ENCODE assay signal across 1 cellular context in genomic region chr20:44780226-44780625, GRCh38.
A peak's percentile ranks its signal among the peaks of the same experiment; 100 is the strongest.
TF ChIP-seq lines count a peak whose summit lies in the region.

No MANE protein-coding gene starts in this region.

TF ChIP-seq in HepG2, 621 proteins besides CTCF, POLR2A, EP300 and RAD21 (continued from another document and continues in another):
- TF ChIP-seq HNRNPLL (IDR thresholded peaks at IDR 0.05; ENCODE audit: low read depth, low read length, poor library complexity, severe bottlenecking): no peak
- no peak for TF ChIP-seq NFRKB (IDR thresholded peaks at IDR 0.05)
- TF ChIP-seq GATAD2A (CRISPR knock-in tag; IDR thresholded peaks at IDR 0.05): peak; percentile 46; the same call in 1 of the 2 replicates
- no peak for TF ChIP-seq ZNF407 (CRISPR knock-in tag; IDR thresholded peaks at IDR 0.05; ENCODE audit: not compliant biosample characterization)
- peak; percentile 53; the same call in 1 of the 2 replicates for TF ChIP-seq AHR (CRISPR knock-in tag; IDR thresholded peaks at IDR 0.05)
- no peak for TF ChIP-seq ZSCAN5A (CRISPR knock-in tag; IDR thresholded peaks at IDR 0.05; ENCODE audit: borderline replicate concordance)
- no peak for TF ChIP-seq PTBP1 (IDR thresholded peaks at IDR 0.05; ENCODE audit: low read depth, low read length, poor library complexity, severe bottlenecking)
- peak; percentile 83; the same call in 1 of the 2 replicates for TF ChIP-seq ZNF468 (CRISPR knock-in tag; IDR thresholded peaks at IDR 0.05)
- peak; percentile 99 for TF ChIP-seq ZSCAN9 (CRISPR knock-in tag; IDR thresholded peaks at IDR 0.05; ENCODE audit: borderline replicate concordance)
- no peak for TF ChIP-seq CENPX (CRISPR knock-in tag; IDR thresholded peaks at IDR 0.05)
- no peak; the same call in 1 of the 2 replicates for TF ChIP-seq ZNF816 (CRISPR knock-in tag; IDR thresholded peaks at IDR 0.05; ENCODE audit: borderline replicate concordance)
- TF ChIP-seq IRF1 (CRISPR knock-in tag; IDR thresholded peaks at IDR 0.05; ENCODE audit: low read depth): no peak
- peak; percentile 9; the same call in 1 of the 2 replicates for TF ChIP-seq ZNF337 (CRISPR knock-in tag; IDR thresholded peaks at IDR 0.05; ENCODE audit: borderline replicate concordance, low read depth)
- peak; percentile 62 for TF ChIP-seq XRCC5 (optimal IDR thresholded peaks at IDR 0.05; ENCODE audit: low read length)
- TF ChIP-seq RFXAP (CRISPR knock-in tag; IDR thresholded peaks at IDR 0.05; ENCODE audit: borderline replicate concordance): peak; percentile 85
- no peak for TF ChIP-seq SKI (IDR thresholded peaks at IDR 0.05; ENCODE audit: partially characterized antibody)
- no peak for TF ChIP-seq GABPA (IDR thresholded peaks at IDR 0.05; ENCODE audit: low read depth, low read length)
- no peak for TF ChIP-seq GABPA (CRISPR knock-in tag; IDR thresholded peaks at IDR 0.05; ENCODE audit: low read depth)
- TF ChIP-seq ZNF75D (CRISPR knock-in tag; IDR thresholded peaks at IDR 0.05; ENCODE audit: borderline replicate concordance): no peak
- peak; percentile 54; the same call in 1 of the 2 replicates for TF ChIP-seq TOE1 (CRISPR knock-in tag; IDR thresholded peaks at IDR 0.05)
- no peak for TF ChIP-seq ZKSCAN1 (IDR thresholded peaks at IDR 0.05; ENCODE audit: low read length)
- TF ChIP-seq ZNF225 (CRISPR knock-in tag; IDR thresholded peaks at IDR 0.05): peak; percentile 50; the same call in 1 of the 2 replicates
- peak; percentile 84 for TF ChIP-seq ZNF781 (CRISPR knock-in tag; IDR thresholded peaks at IDR 0.05; ENCODE audit: borderline replicate concordance, not compliant biosample characterization)
- TF ChIP-seq NFKB2 (CRISPR knock-in tag; IDR thresholded peaks at IDR 0.05; ENCODE audit: borderline replicate concordance): peak; percentile 79
- TF ChIP-seq ZFP90 (CRISPR knock-in tag; IDR thresholded peaks at IDR 0.05; ENCODE audit: borderline replicate concordance): no peak; the same call in 1 of the 2 replicates
- no peak for TF ChIP-seq RARG (CRISPR knock-in tag; IDR thresholded peaks at IDR 0.05; ENCODE audit: low read depth)
- TF ChIP-seq ZNF597 (CRISPR knock-in tag; IDR thresholded peaks at IDR 0.05): no peak
- no peak for TF ChIP-seq ZBTB39 (CRISPR knock-in tag; IDR thresholded peaks at IDR 0.05)
- peak; percentile 78; the same call in 1 of the 2 replicates for TF ChIP-seq ZBTB20 (CRISPR knock-in tag; IDR thresholded peaks at IDR 0.05; ENCODE audit: borderline replicate concordance, low read depth)
- no peak for TF ChIP-seq CEBPZ (IDR thresholded peaks at IDR 0.05; ENCODE audit: low read length)
- TF ChIP-seq ELK4 (CRISPR knock-in tag; IDR thresholded peaks at IDR 0.05; ENCODE audit: borderline replicate concordance): no peak
- 0 out of 2 replicates have a peak, but pooled peaks have one; percentile 65 for TF ChIP-seq NR1H2 (CRISPR knock-in tag; IDR thresholded peaks at IDR 0.05; ENCODE audit: borderline replicate concordance, low read depth)
- no peak for TF ChIP-seq ZFP41 (CRISPR knock-in tag; IDR thresholded peaks at IDR 0.05; ENCODE audit: borderline replicate concordance)
- peak; percentile 73; the same call in 1 of the 2 replicates for TF ChIP-seq MXD4 (CRISPR knock-in tag; IDR thresholded peaks at IDR 0.05)
- no peak for TF ChIP-seq MATR3 (CRISPR knock-in tag; IDR thresholded peaks at IDR 0.05)
- TF ChIP-seq SNAPC2 (CRISPR knock-in tag; IDR thresholded peaks at IDR 0.05): no peak
- TF ChIP-seq YY1 (IDR thresholded peaks at IDR 0.05; ENCODE audit: insufficient read depth, insufficient replicate concordance, low read depth, low read length): no peak
- no peak for TF ChIP-seq AGO2 (optimal IDR thresholded peaks at IDR 0.05; ENCODE audit: low read depth, low read length)
- TF ChIP-seq ZNF251 (CRISPR knock-in tag; IDR thresholded peaks at IDR 0.05): no peak
